ENCODE assay signal across 14 cellular contexts in genomic region chr3:55875137-55875536, GRCh38.
DNase-seq lines count a peak whose midpoint lies in the region; ATAC-seq and TF ChIP-seq lines count a peak whose summit lies in the region.
"Had no signal": no experiment of that assay in that cellular context is flagged by ENCODE, and none has a peak within 500 bp of the region (broad histone marks: within the 10 kb centered on the region; RNA-seq: fewer than 3 reads in every experiment).

No MANE protein-coding gene starts in this region.

- WGBS in thyroid gland, 2 donors: 29 to 30% methylated on average over 2 of the region's 2 CpGs

- H3K9me3 ChIP-seq in adipocyte (ENCODE audit: control insufficient read depth, low read length): no peaks in the 10 kb centered on the region
- no peaks in the 10 kb centered on the region for H3K9me3 ChIP-seq in thyroid gland
- H3K9me3 ChIP-seq: BE2C, Caco-2 had no signal

- peak in 1 of 2 donors; percentile 23 for TF ChIP-seq POLR2A in thyroid gland (IDR thresholded peaks at IDR 0.05)
- TF ChIP-seq POLR2A in GM18505 (IDR thresholded peaks at IDR 0.05; ENCODE audit: borderline replicate concordance, extremely low read depth, insufficient read depth, insufficient read length): no peak

- ATAC-seq in GM18505 (IDR thresholded peaks at IDR 0.05; ENCODE audit: unreplicated experiment): no peak
- ATAC-seq: GM23338 had no signal

- no peaks in the 10 kb centered on the region for H3K4me1 ChIP-seq in adipocyte (ENCODE audit: control insufficient read depth, insufficient read depth, low read length)
- peaks cover 50 to 58% of the 10 kb centered on the region in 2 donors for H3K4me1 ChIP-seq in thyroid gland
- H3K4me1 ChIP-seq: BE2C, Caco-2 had no signal

- H3K9ac ChIP-seq in adipocyte (ENCODE audit: low read length): no peak overlapping the region

- peaks cover 9% of the 10 kb centered on the region for H3K27me3 ChIP-seq in adipocyte (replicated peaks; ENCODE audit: control insufficient read depth, insufficient read depth, low read length)
- no peaks in the 10 kb centered on the region for H3K27me3 ChIP-seq in thyroid gland
- H3K27me3 ChIP-seq: BE2C had no signal

- no peaks in the 10 kb centered on the region for H3K36me3 ChIP-seq in adipocyte (ENCODE audit: control insufficient read depth, insufficient read depth, low read length, severe bottlenecking)
- H3K36me3 ChIP-seq in thyroid gland: no peaks in the 10 kb centered on the region
- H3K36me3 ChIP-seq: BE2C had no signal

- H3K4me3 ChIP-seq in adipocyte (ENCODE audit: low read length) (no peak overlapping the region), choroid plexus epithelial cell (ENCODE audit: low read depth, low read length) (no peak overlapping the region), fibroblast of villous mesenchyme (ENCODE audit: low read depth, low read length) (no peak overlapping the region), thyroid gland (replicated peaks in 1 of 3) (no peak overlapping the region)
- H3K4me3 ChIP-seq: GM23338 had no signal

- no peak for TF ChIP-seq CTCF in choroid plexus epithelial cell (conservative IDR thresholded peaks at IDR 0.05; ENCODE audit: low read depth, low read length)
- TF ChIP-seq CTCF in fibroblast of villous mesenchyme (IDR thresholded peaks at IDR 0.05; ENCODE audit: insufficient read depth, low read depth, low read length): no peak
- TF ChIP-seq CTCF in thyroid gland (IDR thresholded peaks at IDR 0.05): no peak

- peak overlapping the region; percentile 82 to 88 (median 85) for H3K27ac ChIP-seq in thyroid gland
- H3K27ac ChIP-seq: C4-2B had no signal

- intact Hi-C loops in thyroid gland (cut with DNase I): no loop called here

- DNase-seq in adipocyte (ENCODE audit: low read depth): peak; percentile 28
- DNase-seq in choroid plexus epithelial cell (ENCODE audit: low read depth): peak; percentile 36
- peak; percentile 16 for DNase-seq in fibroblast of villous mesenchyme (ENCODE audit: low read depth)
- DNase-seq in thyroid gland: peak; percentile 86 to 91
- no peak for DNase-seq in globus pallidus (ENCODE audit: low spot score)
- DNase-seq in NCI-H1694 treated with DMSO at 0.1 percent for 48 hours (lab: John Stamatoyannopoulos, UW): no peak
- DNase-seq: ACHN; BE2C; Caco-2; CD4-positive, alpha-beta T cell; HCEC 1CT had no signal

Comparison
In these comparisons a context has a peak if more than half of its experiments do, and no peak if none do; other contexts are left out.
1. DNase-seq: peak in adipocyte (single experiment), choroid plexus epithelial cell (single experiment), fibroblast of villous mesenchyme (single experiment) and thyroid gland (2 of 2); none in globus pallidus (single experiment) and NCI-H1694 treated with DMSO at 0.1 percent for 48 hours (single experiment).